ENCODE assay signal across 8 cellular contexts in the genomic region with DNA sequence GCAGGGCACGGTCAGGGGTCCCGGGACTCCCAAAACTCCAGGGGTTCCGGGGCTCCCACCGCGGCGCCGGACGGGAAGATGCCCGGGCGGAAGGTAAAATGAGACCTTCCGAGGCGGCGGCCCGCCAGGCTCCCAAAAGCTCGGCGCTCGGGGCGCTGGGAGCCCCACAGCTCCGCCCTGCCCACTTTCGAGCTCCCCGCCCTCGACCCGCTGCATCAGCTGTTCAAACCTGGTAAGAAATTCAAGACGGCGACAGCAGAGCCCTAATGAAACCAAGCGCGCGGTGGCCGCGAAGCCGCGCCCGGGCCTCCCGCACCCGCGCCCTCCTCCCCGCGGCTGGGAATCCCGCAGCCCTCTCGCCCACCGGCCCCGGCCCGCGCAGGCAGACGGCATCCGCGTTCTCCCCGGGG. TPM values are rescaled to one million over a fixed set of nuclear protein-coding genes. Genes with fewer than 3 reads are reported as not detected.
DNase-seq lines count a peak whose midpoint lies in the region; ATAC-seq and TF ChIP-seq lines count a peak whose summit lies in the region.

No MANE protein-coding gene starts in this region.

- TF ChIP-seq POLR2A in gastrocnemius medialis (IDR thresholded peaks at IDR 0.05) = no peak

- H3K9me3 ChIP-seq in A673 (ENCODE audit: low read depth, low read length, poor library complexity, severe bottlenecking) (no peaks in the 10 kb centered on the region), gastrocnemius medialis (no peaks in the 10 kb centered on the region)

- no peak for TF ChIP-seq CTCF in A673 (conservative IDR thresholded peaks at IDR 0.05; ENCODE audit: low read depth, low read length)
- no peak for TF ChIP-seq CTCF in gastrocnemius medialis (IDR thresholded peaks at IDR 0.05 in 4 of 5, conservative IDR thresholded peaks at IDR 0.05 in 1 of 5)

- H3K36me3 ChIP-seq in A673 (ENCODE audit: insufficient read depth, low read length, poor library complexity, severe bottlenecking) (no peaks in the 10 kb centered on the region), gastrocnemius medialis (no peaks in the 10 kb centered on the region)

- intact Hi-C loops in A673 (cut with micrococcal nuclease; ENCODE audit: unreplicated experiment) = no loop called here
- intact Hi-C loops in left cardiac atrium (cut with DNase I) = no loop called here
- intact Hi-C loops in gastrocnemius medialis (cut with DNase I; ENCODE audit: low total_unique reads) = no loop called here

- ATAC-seq in GM18909 (IDR thresholded peaks at IDR 0.05; ENCODE audit: poor library complexity, unreplicated experiment) (peak; percentile 35), left cardiac atrium (peak; percentile 6 to 32), gastrocnemius medialis (peak; percentile 23 to 26), HG03175 (IDR thresholded peaks at IDR 0.05; ENCODE audit: unreplicated experiment) (no peak)

- CTCF ChIA-PET in A673 (lab: Charles Lee) = interaction anchor here (0.6 to 0.7 kb wide), 2 partner anchors 19 to 48 kb away, joined by 3 read pairs; no protein-coding TSS in a partner anchor

- in situ Hi-C loops in gastrocnemius medialis (cut with MboI; ENCODE audit: low sequenced_read_pairs in 4 of 4) = no loop called here

- DNase-seq in A673 (ENCODE audit: low spot score) = peak; percentile 50
- DNase-seq in NCI-H2171 (lab: John Stamatoyannopoulos, UW) = peak; percentile 53
- DNase-seq in activated effector memory CD4-positive, alpha-beta T cell treated with Interleukin-2 at 50 U/mL for 16 hours = peak; percentile 28
- DNase-seq in left cardiac atrium = no peak
- DNase-seq in gastrocnemius medialis = no peak
- DNase-seq in kidney tubule cell (ENCODE audit: low spot score) = no peak

- H3K4me1 ChIP-seq in A673 (ENCODE audit: insufficient read depth, low read length, poor library complexity, severe bottlenecking) (peaks cover 9% of the 10 kb centered on the region), gastrocnemius medialis (peaks cover 0 to 16% of the 10 kb centered on the region in 2 donors)

- H3K27me3 ChIP-seq in A673 (replicated peaks; ENCODE audit: insufficient read depth, low read depth, low read length, poor library complexity) = peaks cover 44% of the 10 kb centered on the region
- peaks cover 26 to 34% (median 31%) of the 10 kb centered on the region in 3 donors for H3K27me3 ChIP-seq in gastrocnemius medialis

- H3K27ac ChIP-seq in A673 (ENCODE audit: low read depth, low read length, poor library complexity, severe bottlenecking) (no peak overlapping the region), gastrocnemius medialis (peak overlapping the region in 2 of 4 donors; percentile 68 to 74)

- H3K4me3 ChIP-seq in A673 (ENCODE audit: low read depth, low read length, poor library complexity, severe bottlenecking) = peak overlapping the region; percentile 48
- peak overlapping the region; percentile 50 to 88 (median 70) for H3K4me3 ChIP-seq in gastrocnemius medialis

- POLR2A ChIA-PET in A673 (lab: Charles Lee; ENCODE audit: low non-redundant PET) = no interaction called here

- BruUV-seq in A673 (replicated peaks; lab: Mats Ljungman, UMichigan) = no TSS peak

RNA-seq across cellular contexts. Expression of gene SLC4A11, which starts 0.4 kb away (rescaled TPM):
- total RNA-seq in A673 (2021) = 1.1 and 1.5 TPM in 2 replicates
- under 1 TPM; 0.52 to 0.68 TPM for total RNA-seq in left cardiac atrium
- total RNA-seq in gastrocnemius medialis = 1 to 10 TPM; 2.0 to 3.3 (median 2.3) TPM

RNA-seq across cellular contexts. Expression of gene ITPA, which starts 29.3 kb away (rescaled TPM):
- total RNA-seq in A673 (2021) = 79.9 and 81.3 TPM in 2 replicates
- 10 to 100 TPM; 18.7 to 25.7 TPM for total RNA-seq in left cardiac atrium
- total RNA-seq in gastrocnemius medialis = 10 to 100 TPM; 27.2 to 59.5 (median 34.0) TPM

RNA-seq across cellular contexts. Expression of gene DDRGK1, which starts 34.1 kb away (rescaled TPM):
- total RNA-seq in A673 (2021) = 60.2 and 72.0 TPM in 2 replicates
- total RNA-seq in left cardiac atrium = 10 to 100 TPM; 39.3 to 44.8 TPM
- total RNA-seq in gastrocnemius medialis = 10 to 100 TPM; 55.2 to 75.7 (median 64.7) TPM

Comparison
In these comparisons a context has a peak if more than half of its experiments do, and no peak if none do; other contexts are left out.
1. DNase-seq: peak in A673 (single experiment), NCI-H2171 (single experiment) and activated effector memory CD4-positive, alpha-beta T cell treated with Interleukin-2 at 50 U/mL for 16 hours (single experiment); none in left cardiac atrium (single experiment), gastrocnemius medialis (0 of 2) and kidney tubule cell (single experiment).